Comparison of ENCODE assay signal across 2 cellular contexts in genomic region chr13:40537146-40537895, GRCh38.
TF ChIP-seq lines count a peak whose summit lies in the region.

No MANE protein-coding gene starts in this region.

TF ChIP-seq in GM12878, 131 proteins besides CTCF, POLR2A, EP300 and RAD21 (continued from another document):
- TF ChIP-seq CEBPB (IDR thresholded peaks at IDR 0.05; ENCODE audit: borderline replicate concordance in 1 of 2, low read depth in 2 of 2, low read length in 2 of 2): no peak
- no peak for TF ChIP-seq YY1 (IDR thresholded peaks at IDR 0.05; ENCODE audit: low read depth, low read length)
- no peak for TF ChIP-seq PML (IDR thresholded peaks at IDR 0.05; ENCODE audit: low read length)
- TF ChIP-seq ZNF24 (IDR thresholded peaks at IDR 0.05): no peak
- no peak for TF ChIP-seq POLR2AphosphoS5 (IDR thresholded peaks at IDR 0.05; ENCODE audit: low read length)
- no peak for TF ChIP-seq REST (IDR thresholded peaks at IDR 0.05; ENCODE audit: low read depth, low read length)
- TF ChIP-seq SMAD1 (IDR thresholded peaks at IDR 0.05; ENCODE audit: low read depth, partially characterized antibody): no peak
- TF ChIP-seq TCF3 (IDR thresholded peaks at IDR 0.05; ENCODE audit: borderline replicate concordance, insufficient read depth, low read depth, low read length): no peak
TF ChIP-seq in GM12878: peak in this region for 0.

TF ChIP-seq in liver, 16 proteins besides CTCF, POLR2A, EP300 and RAD21 (continued from another document):
- TF ChIP-seq MAX (IDR thresholded peaks at IDR 0.05) (no peak), RXRA (IDR thresholded peaks at IDR 0.05) (no peak), ATF3 (IDR thresholded peaks at IDR 0.05) (no peak), YY1 (IDR thresholded peaks at IDR 0.05) (no peak), TAF1 (conservative IDR thresholded peaks at IDR 0.05) (no peak), FOXA2 (IDR thresholded peaks at IDR 0.05) (no peak), SP1 (IDR thresholded peaks at IDR 0.05) (no peak), JUND (IDR thresholded peaks at IDR 0.05) (no peak), GABPA (IDR thresholded peaks at IDR 0.05 in 1 of 2, conservative IDR thresholded peaks at IDR 0.05 in 1 of 2) (no peak)
TF ChIP-seq in liver: peak in this region for 0.
